21 cellular contexts compared by ENCODE assay signal in the genomic region with DNA sequence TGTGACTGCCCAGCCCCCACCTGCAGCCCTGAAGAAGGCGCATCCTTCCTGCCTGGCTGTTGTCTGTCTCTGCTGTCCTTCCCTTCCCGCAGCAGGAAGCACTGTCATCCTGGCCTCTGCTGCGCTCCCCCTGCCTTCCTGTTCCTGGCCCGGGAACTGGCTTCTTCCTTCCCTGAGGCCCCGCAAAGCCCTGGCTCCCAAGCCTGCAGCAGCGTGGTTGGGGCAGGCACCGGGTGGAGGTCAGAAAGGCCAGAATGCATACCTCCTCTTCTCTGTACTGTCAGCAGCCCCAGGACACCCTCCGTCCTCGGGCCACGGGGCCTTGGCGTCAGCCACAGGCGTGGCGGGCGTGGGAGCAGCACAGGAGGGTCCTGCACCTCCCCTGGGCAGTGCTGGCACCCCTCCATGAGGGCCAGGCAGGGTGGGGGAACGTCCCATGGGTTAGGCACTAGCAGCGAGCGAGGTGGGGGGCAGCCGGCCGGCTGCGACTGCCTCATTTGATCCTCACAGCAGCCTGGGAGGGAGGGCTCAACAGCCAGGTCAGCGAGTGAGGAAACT. TPM values are rescaled to one million over a fixed set of nuclear protein-coding genes. Genes with fewer than 3 reads are reported as not detected.
DNase-seq lines count a peak whose midpoint lies in the region; ATAC-seq and TF ChIP-seq lines count a peak whose summit lies in the region.
"Had no signal": no experiment of that assay in that cellular context is flagged by ENCODE, and none has a peak within 500 bp of the region (broad histone marks: within the 10 kb centered on the region; RNA-seq: fewer than 3 reads in every experiment).

No MANE protein-coding gene starts in this region.

- peak; percentile 7 for DNase-seq in BE2C
- DNase-seq in omental fat pad (ENCODE audit: low spot score) = peak; percentile 20
- DNase-seq in NCI-H187 treated with DMSO at 0.1 percent for 48 hours (lab: John Stamatoyannopoulos, UW) = no peak
- no peak for DNase-seq in NCI-H1105 treated with DMSO at 0.1 percent for 48 hours (lab: John Stamatoyannopoulos, UW)
- DNase-seq in GM19240 (ENCODE audit: insufficient read length, low spot score) = no peak
- DNase-seq: activated CD4-positive, alpha-beta T cell treated with anti-CD3 and anti-CD28 coated beads, Interleukin-2, amount 10 ng/mL, durations not matched to agents 7 days and 5 days; dermis blood vessel endothelial cell; natural killer cell; NCI-H1436 treated with DMSO at 0.1 percent for 48 hours; stimulated activated naive B cell treated with anti-CD40 and anti-IgM and Interleukin-4, amounts not matched to agents 10 μg/mL and 1 μg/mL and 100 μg/mL, for 72 hours; trophoblast cell had no signal

- POLR2A ChIA-PET in HEK293 (lab: Yijun Ruan, JAX) = no interaction called here

- no peak for TF ChIP-seq EP300 in gastroesophageal sphincter (IDR thresholded peaks at IDR 0.05)

- ATAC-seq in gastroesophageal sphincter (peak; percentile 46), omental fat pad (ENCODE audit: low FRiP score) (no peak), GM18907 (IDR thresholded peaks at IDR 0.05; ENCODE audit: unreplicated experiment) (no peak)
- ATAC-seq: natural killer cell; Panc1; stimulated activated naive B cell treated with anti-CD40 and anti-IgM and Interleukin-4, amounts not matched to agents 10 μg/mL and 1 μg/mL and 100 μg/mL, for 72 hours had no signal

- no peak for TF ChIP-seq CTCF in BE2C (IDR thresholded peaks at IDR 0.05; ENCODE audit: low read depth, low read length)
- no peak for TF ChIP-seq CTCF in HEK293 (tag by site-specific recombination; IDR thresholded peaks at IDR 0.05)
- no peak for TF ChIP-seq CTCF in gastroesophageal sphincter (IDR thresholded peaks at IDR 0.05)
- TF ChIP-seq CTCF in omental fat pad (IDR thresholded peaks at IDR 0.05) = no peak

- H3K27ac ChIP-seq in HEK293 (ENCODE audit: extremely low read depth, low read depth, low read length) (no peak overlapping the region), gastroesophageal sphincter (no peak overlapping the region)

- no peak for TF ChIP-seq POLR2A in gastroesophageal sphincter (IDR thresholded peaks at IDR 0.05)

- no peaks in the 10 kb centered on the region for H3K36me3 ChIP-seq in BE2C
- H3K36me3 ChIP-seq in HEK293 (ENCODE audit: control insufficient read depth in 2 of 2, insufficient read depth in 1 of 2, low read length in 2 of 2) = no peaks in the 10 kb centered on the region
- no peaks in the 10 kb centered on the region for H3K36me3 ChIP-seq in gastroesophageal sphincter

- CTCF ChIA-PET in HEK293 (lab: Yijun Ruan, JAX) = no interaction called here

- no peaks in the 10 kb centered on the region for H3K9me3 ChIP-seq in BE2C
- no peaks in the 10 kb centered on the region for H3K9me3 ChIP-seq in HEK293 (ENCODE audit: control insufficient read depth, insufficient read depth, low read depth, low read length)
- no peaks in the 10 kb centered on the region for H3K9me3 ChIP-seq in gastroesophageal sphincter

- 60% methylated on average over 2 of the region's 21 CpGs; no CpG with 5 or more reads in 1 of the 2 donors for WGBS in gastroesophageal sphincter (ENCODE audit: low coverage in 1 of 2), 2 donors

- H3K4me3 ChIP-seq in BE2C (ENCODE audit: low read depth, low read length) (no peak overlapping the region), HEK293 (ENCODE audit: low read depth, low read length) (no peak overlapping the region), gastroesophageal sphincter (no peak overlapping the region)

- H3K4me1 ChIP-seq in BE2C = no peaks in the 10 kb centered on the region
- H3K4me1 ChIP-seq in HEK293 (ENCODE audit: control insufficient read depth, insufficient read depth, low read length) = no peaks in the 10 kb centered on the region
- no peaks in the 10 kb centered on the region for H3K4me1 ChIP-seq in gastroesophageal sphincter

- H3K27me3 ChIP-seq in BE2C (no peaks in the 10 kb centered on the region), gastroesophageal sphincter (peaks cover 33% of the 10 kb centered on the region)

TF ChIP-seq in HEK293, 187 proteins besides CTCF, POLR2A, EP300 and RAD21:
- TF ChIP-seq, protein P1, sequence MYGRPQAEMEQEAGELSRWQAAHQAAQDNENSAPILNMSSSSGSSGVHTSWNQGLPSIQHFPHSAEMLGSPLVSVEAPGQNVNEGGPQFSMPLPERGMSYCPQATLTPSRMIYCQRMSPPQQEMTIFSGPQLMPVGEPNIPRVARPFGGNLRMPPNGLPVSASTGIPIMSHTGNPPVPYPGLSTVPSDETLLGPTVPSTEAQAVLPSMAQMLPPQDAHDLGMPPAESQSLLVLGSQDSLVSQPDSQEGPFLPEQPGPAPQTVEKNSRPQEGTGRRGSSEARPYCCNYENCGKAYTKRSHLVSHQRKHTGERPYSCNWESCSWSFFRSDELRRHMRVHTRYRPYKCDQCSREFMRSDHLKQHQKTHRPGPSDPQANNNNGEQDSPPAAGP (tag by site-specific recombination; IDR thresholded peaks at IDR 0.05) = 0 out of 2 replicates have a peak, but pooled peaks have one; percentile 26
- TF ChIP-seq, protein P2, sequence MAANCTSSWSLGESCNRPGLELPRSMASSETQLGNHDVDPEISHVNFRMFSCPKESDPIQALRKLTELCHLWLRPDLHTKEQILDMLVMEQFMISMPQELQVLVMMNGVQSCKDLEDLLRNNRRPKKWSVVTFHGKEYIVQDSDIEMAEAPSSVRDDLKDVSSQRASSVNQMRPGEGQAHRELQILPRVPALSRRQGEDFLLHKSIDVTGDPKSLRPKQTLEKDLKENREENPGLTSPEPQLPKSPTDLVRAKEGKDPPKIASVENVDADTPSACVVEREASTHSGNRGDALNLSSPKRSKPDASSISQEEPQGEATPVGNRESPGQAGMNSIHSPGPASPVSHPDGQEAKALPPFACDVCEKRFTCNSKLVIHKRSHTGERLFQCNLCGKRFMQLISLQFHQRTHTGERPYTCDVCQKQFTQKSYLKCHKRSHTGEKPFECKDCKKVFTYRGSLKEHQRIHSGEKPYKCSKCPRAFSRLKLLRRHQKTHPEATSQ (tag by site-specific recombination; IDR thresholded peaks at IDR 0.05) = no peak
TF ChIP-seq in HEK293: peak in this region for 1.

RNA-seq across cellular contexts. Expression of gene FLT4, which starts 9.6 kb away (rescaled TPM):
- polyA plus RNA-seq in BE2C (2012; ENCODE audit: insufficient read depth, insufficient read length, low read depth) = 4.0 TPM
- total RNA-seq in gastroesophageal sphincter = 10 to 100 TPM in 2 of 4 donors, 1 to 10 TPM in 2; 7.6 to 15.2 (median 10.4) TPM
- 10 to 100 TPM in 2 of 4 donors, 1 to 10 TPM in 2; 8.9 to 50.6 (median 15.4) TPM for total RNA-seq in omental fat pad
- total RNA-seq: H4, M059J had no signal
- polyA plus RNA-seq: AG04450 had no signal

RNA-seq across cellular contexts. Expression of gene SCGB3A1, which starts 48.5 kb away (rescaled TPM):
- not detected for polyA plus RNA-seq in BE2C (2012; ENCODE audit: insufficient read depth, insufficient read length, low read depth)
- 10 to 100 TPM in 1 of 4 donors, not detected in 3; 78.4 TPM for total RNA-seq in gastroesophageal sphincter
- not detected for total RNA-seq in omental fat pad
- total RNA-seq: activated CD4-positive, alpha-beta T cell treated with anti-CD3 and anti-CD28 coated beads, Interleukin-2, amount 10 ng/mL, durations not matched to agents 7 days and 5 days; epithelial cell of proximal tubule; glomerular endothelial cell; H4; M059J; natural killer cell; pulmonary artery endothelial cell had no signal
- polyA plus RNA-seq: AG04450 had no signal

Comparison
In these comparisons a context has a peak if more than half of its experiments do, and no peak if none do; other contexts are left out.
1. DNase-seq: peak in BE2C (single experiment) and omental fat pad (single experiment); none in NCI-H187 treated with DMSO at 0.1 percent for 48 hours (single experiment), NCI-H1105 treated with DMSO at 0.1 percent for 48 hours (single experiment) and GM19240 (single experiment).